ENCODE assay signal across 1 cellular context in genomic region chr7:46461334-46461777, GRCh38.
TF ChIP-seq lines count a peak whose summit lies in the region.

No MANE protein-coding gene starts in this region.

TF ChIP-seq in HepG2, 621 proteins besides CTCF, POLR2A, EP300 and RAD21 (continued from another document):
- no peak for TF ChIP-seq ZNF281 (CRISPR knock-in tag; IDR thresholded peaks at IDR 0.05; ENCODE audit: borderline replicate concordance)
